ENCODE assay signal across 12 cellular contexts in the genomic region with DNA sequence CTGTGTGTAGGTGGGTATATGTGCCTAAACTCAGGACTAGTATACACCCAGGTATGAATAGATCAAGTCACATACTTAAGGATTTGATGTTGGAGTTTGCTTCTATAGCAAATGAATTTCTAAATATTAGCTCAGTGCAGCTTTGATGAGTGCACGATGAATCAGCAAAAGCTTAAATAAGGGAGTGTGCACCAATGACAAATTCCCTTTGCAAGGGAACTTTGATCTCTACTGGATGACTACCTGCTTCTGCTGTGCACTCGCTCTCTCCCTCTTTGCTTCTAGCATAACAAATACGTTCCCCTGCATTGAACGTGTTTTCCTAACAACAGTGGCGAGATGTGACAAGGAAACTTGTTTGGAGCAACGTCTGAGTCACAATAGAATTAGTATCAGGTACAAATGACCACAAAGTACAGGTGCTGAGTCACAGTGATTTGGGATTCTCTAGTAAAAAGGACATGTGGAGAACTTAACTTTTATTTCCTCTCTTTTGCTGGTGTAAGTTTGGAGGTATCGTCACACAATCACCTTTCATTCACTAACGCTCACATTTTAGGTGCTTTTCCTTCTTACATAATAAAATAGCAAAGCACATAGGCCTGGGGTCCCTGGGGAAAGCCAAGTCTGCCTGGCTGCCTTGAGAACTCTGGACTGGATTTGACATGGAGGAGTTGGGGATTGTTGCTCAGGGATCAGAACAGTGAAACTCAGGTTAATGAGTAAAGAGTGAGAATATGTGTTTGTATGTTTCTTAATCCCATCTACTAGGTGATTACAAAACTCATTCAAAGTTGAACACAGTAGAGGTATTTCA. TPM values are rescaled to one million over a fixed set of nuclear protein-coding genes. Genes with fewer than 3 reads are reported as not detected.
A peak's percentile ranks its signal among the peaks of the same experiment; 100 is the strongest.
DNase-seq lines count a peak whose midpoint lies in the region; ATAC-seq, FAIRE-seq and TF ChIP-seq lines count a peak whose summit lies in the region.
"Had no signal": no experiment of that assay in that cellular context is flagged by ENCODE, and none has a peak within 500 bp of the region (broad histone marks: within the 10 kb centered on the region; RNA-seq: fewer than 3 reads in every experiment).

No MANE protein-coding gene starts in this region.

- H3K4ac ChIP-seq in H1 (replicated peaks; ENCODE audit: insufficient read length, low read depth, low read length): no peak overlapping the region

- no peak for ATAC-seq in GM21529 (IDR thresholded peaks at IDR 0.05; ENCODE audit: unreplicated experiment)
- no peak for ATAC-seq in GM21447 (IDR thresholded peaks at IDR 0.05; ENCODE audit: unreplicated experiment)
- no peak for ATAC-seq in GM19324 (IDR thresholded peaks at IDR 0.05; ENCODE audit: low FRiP score, unreplicated experiment)

- H3K9me3 Mint-ChIP-seq in nephron: no peaks in the 10 kb centered on the region
- H3K9me3 Mint-ChIP-seq: brain had no signal

- H2BK15ac ChIP-seq in H1 (ENCODE audit: low read length): no peak overlapping the region

- peaks cover 0 to 2% (median 2%) of the 10 kb centered on the region in 4 experiments; a peak in 2 of 7 replicates for H3K4me1 ChIP-seq in H1 (replicated peaks in 1 of 4; ENCODE audit: control insufficient read depth in 3 of 4, insufficient read depth in 4 of 4, low read length in 3 of 4)
- no peaks in the 10 kb centered on the region for H3K4me1 ChIP-seq in tibial artery

- no peaks in the 10 kb centered on the region for H3K27me3 Mint-ChIP-seq in nephron (ENCODE audit: low read depth)

- H3K27me3 ChIP-seq in H1 (replicated peaks in 1 of 4; ENCODE audit: control insufficient read depth in 3 of 4, extremely low read depth in 1 of 4, insufficient read depth in 3 of 4, low read length in 3 of 4): no peaks in the 10 kb centered on the region
- H3K27me3 ChIP-seq in tibial artery: no peaks in the 10 kb centered on the region

- WGBS in H1 (ENCODE audit: extremely low coverage in 1 of 2, insufficient coverage in 1 of 2, insufficient read length in 1 of 2, insufficient replicate concordance in 2 of 2, low coverage in 1 of 2, low lambda C conversion rate in 2 of 2, missing lambda C conversion rate in 1 of 2), 2 experiments: 77% methylated on average over 8 of the region's 8 CpGs; no CpG with 5 or more reads in 1 of the 2 experiments

- no peak overlapping the region for H3K4me2 ChIP-seq in H1 (ENCODE audit: insufficient read depth in 1 of 2, low read depth in 2 of 2, low read length in 2 of 2)

- H3K23ac ChIP-seq in H1 (ENCODE audit: insufficient read length): no peak overlapping the region

- intact Hi-C loops in tibial artery (cut with DNase I; ENCODE audit: low total_unique reads): no loop called here

- CTCF ChIA-PET in H1 (lab: Charles Lee; ENCODE audit: partially characterized antibody): interaction anchor here (1.2 kb wide), 1 partner anchor 11 kb away, joined by 3 read pairs; no protein-coding TSS in a partner anchor

- DNase-seq in Daoy (ENCODE audit: low read depth): peak; percentile 69
- peak; percentile 87 for DNase-seq in NCI-H460 (ENCODE audit: extremely low read depth, low read depth)
- DNase-seq in H1 (ENCODE audit: low read depth in 1 of 2, low spot score in 2 of 2): no peak
- DNase-seq in tibial artery: no peak
- DNase-seq: mesenchymal stem cell, NCI-H1048, T-helper 2 cell had no signal

- H2BK5ac ChIP-seq in H1 (ENCODE audit: low read depth, low read length): no peak overlapping the region

- peak overlapping the region; percentile 43; the same call in 1 of the 2 replicates for H2AFZ ChIP-seq in H1 (ENCODE audit: low read length)

- H3K27ac Mint-ChIP-seq in nephron: peak overlapping the region; percentile 53 to 88 (median 78)

- H2BK12ac ChIP-seq in H1 (ENCODE audit: low read depth, low read length): no peak overlapping the region; the same call in 1 of the 2 replicates

- no peaks in the 10 kb centered on the region for H4K20me1 ChIP-seq in H1 (replicated peaks in 1 of 2; ENCODE audit: control insufficient read depth in 1 of 2, insufficient read depth in 2 of 2, low read length in 2 of 2)

- no peak overlapping the region for H3K4me3 Mint-ChIP-seq in nephron
- H3K4me3 Mint-ChIP-seq: brain had no signal

- POLR2A ChIA-PET in H1 (lab: Charles Lee; ENCODE audit: partially characterized antibody): interaction anchor here (0.5 kb wide), 1 partner anchor 49 kb away, joined by 3 read pairs; no protein-coding TSS in a partner anchor

- H3K79me2 ChIP-seq in H1 (ENCODE audit: control insufficient read depth in 1 of 2, insufficient read depth in 2 of 2, low read length in 2 of 2): no peaks in the 10 kb centered on the region

- H3K79me1 ChIP-seq in H1 (ENCODE audit: low read depth, low read length): no peaks in the 10 kb centered on the region

- H3K4me3 ChIP-seq in H1 (ENCODE audit: extremely low read depth in 1 of 4, insufficient read depth in 2 of 4, low read depth in 3 of 4, low read length in 4 of 4) (no peak overlapping the region), tibial artery (no peak overlapping the region)

- H4K8ac ChIP-seq in H1 (ENCODE audit: extremely low read depth, insufficient read depth, low read length): no peak overlapping the region

- no peaks in the 10 kb centered on the region for H3K36me3 Mint-ChIP-seq in nephron (ENCODE audit: low read depth)
- H3K36me3 Mint-ChIP-seq: brain had no signal

- H4K5ac ChIP-seq in H1 (ENCODE audit: insufficient read length, low read depth, low read length): no peak overlapping the region

- no peak overlapping the region for H3K56ac ChIP-seq in H1 (replicated peaks; ENCODE audit: insufficient read length, low read depth, low read length)

- no peak overlapping the region for H3K9ac ChIP-seq in H1 (replicated peaks in 1 of 4; ENCODE audit: extremely low read depth in 1 of 4, low read depth in 3 of 4, low read length in 3 of 4)

- no peak overlapping the region for H2AK5ac ChIP-seq in H1 (ENCODE audit: low read depth, low read length)

- no peak overlapping the region for H3K18ac ChIP-seq in H1 (ENCODE audit: extremely low read depth, low read length)

- no peak overlapping the region for H3K27ac ChIP-seq in H1 (ENCODE audit: low read depth, low read length)
- H3K27ac ChIP-seq in tibial artery: no peak overlapping the region

- no peak overlapping the region for H4K91ac ChIP-seq in H1 (replicated peaks; ENCODE audit: insufficient read length, low read length)

- no peak overlapping the region for H2BK20ac ChIP-seq in H1 (ENCODE audit: low read length)

- H3K14ac ChIP-seq in H1 (ENCODE audit: insufficient read length): no peak overlapping the region

- no peak overlapping the region for H2BK120ac ChIP-seq in H1 (replicated peaks; ENCODE audit: low read depth, low read length)

- TF ChIP-seq EP300 in H1 (IDR thresholded peaks at IDR 0.05; ENCODE audit: borderline replicate concordance in 1 of 2, low read depth in 2 of 2, low read length in 2 of 2): no peak

- FAIRE-seq in H1 (lab: Jason Lieb, UNC): no peak

- no peak for TF ChIP-seq RAD21 in H1 (IDR thresholded peaks at IDR 0.05 in 1 of 2, conservative IDR thresholded peaks at IDR 0.05 in 1 of 2; ENCODE audit: low read depth in 2 of 2, low read length in 2 of 2)

- TF ChIP-seq CTCF in H1 (IDR thresholded peaks at IDR 0.05; ENCODE audit: control extremely low read depth in 1 of 3, insufficient read depth in 1 of 3, low read depth in 1 of 3, low read length in 3 of 3) (no peak), nephron (IDR thresholded peaks at IDR 0.05; ENCODE audit: unreplicated experiment in 3 of 3) (no peak), tibial artery (IDR thresholded peaks at IDR 0.05) (no peak)

- H3K9me3 ChIP-seq in H1 (ENCODE audit: insufficient read depth in 2 of 2, low read depth in 1 of 2, low read length in 1 of 2) (no peaks in the 10 kb centered on the region), tibial artery (no peaks in the 10 kb centered on the region)

- TF ChIP-seq POLR2A in H1 (IDR thresholded peaks at IDR 0.05; ENCODE audit: control extremely low read depth in 1 of 2, low read depth in 2 of 2, low read length in 2 of 2): no peak

- H3K23me2 ChIP-seq in H1 (ENCODE audit: low read depth, low read length): no peaks in the 10 kb centered on the region

- no peaks in the 10 kb centered on the region for H3K36me3 ChIP-seq in H1 (ENCODE audit: control insufficient read depth in 2 of 4, insufficient read depth in 4 of 4, low read length in 3 of 4)
- H3K36me3 ChIP-seq in tibial artery: no peaks in the 10 kb centered on the region

- no peaks in the 10 kb centered on the region for H3K4me1 Mint-ChIP-seq in nephron
- H3K4me1 Mint-ChIP-seq: brain had no signal

TF ChIP-seq in H1, 55 proteins besides CTCF, POLR2A, EP300 and RAD21:
- TF ChIP-seq GABPA (IDR thresholded peaks at IDR 0.05; ENCODE audit: borderline replicate concordance, insufficient read depth, low read length): no peak
- no peak for TF ChIP-seq KDM5A (IDR thresholded peaks at IDR 0.05; ENCODE audit: low read length)
- no peak for TF ChIP-seq SUZ12 (IDR thresholded peaks at IDR 0.05; ENCODE audit: low read length)

RNA-seq across cellular contexts. Expression of a gene that starts 49.7 kb away (rescaled TPM):
- total RNA-seq in Daoy (2014; rRNA removed; shearing (Covaris generic)): 0.27 and 0.40 TPM in 2 replicates
- 0.14 and 0.42 TPM in 2 replicates for total RNA-seq in NCI-H460 (2014; rRNA removed; shearing (Covaris generic))
- polyA plus RNA-seq in NCI-H460 (2014; cell fraction: nucleus; rRNA removed): 1.1 and 1.4 TPM in 2 replicates
- total RNA-seq in H1 (2021; fragmentation: NEBNext Ultra II Directional; extraction: Animal tissue kit (Norgen Biotek cat#: 25700)): 0.39 and 0.54 TPM in 2 replicates
- polyA plus RNA-seq in H1 (2011; rRNA removed): 0.15 and 0.28 TPM in 2 replicates
- polyA plus RNA-seq in H1 (2011; cell fraction: cytosol; rRNA removed): 0.21 TPM
- polyA plus RNA-seq in H1 (2011; cell fraction: nucleus; rRNA removed): 0.47 TPM
- 0.16 to 0.28 TPM (median 0.18 TPM) in 4 replicates for polyA plus RNA-seq in H1 (2012, experiment 1 of 2)
- polyA plus RNA-seq in H1 (2012, experiment 2 of 2): not detected
- polyA plus RNA-seq in H1 (2013, experiment 1 of 2): 0.24 TPM
- polyA plus RNA-seq in H1 (2013, experiment 2 of 2): 0.28 TPM
- polyA minus RNA-seq in H1 (2011; rRNA and poly(A)+ RNA removed): 0.38 and 0.56 TPM in 2 replicates
- polyA minus RNA-seq in H1 (2011; cell fraction: cytosol; rRNA and poly(A)+ RNA removed): 1.1 TPM
- 1.7 TPM for polyA minus RNA-seq in H1 (2011; cell fraction: nucleus; rRNA and poly(A)+ RNA removed)

Comparison
In these comparisons a context has a peak if more than half of its experiments do, and no peak if none do; other contexts are left out.
1. DNase-seq: peak in Daoy (single experiment) and NCI-H460 (single experiment); none in H1 (0 of 2) and tibial artery (0 of 2).